1 cellular context compared by ENCODE assay signal in the genomic region with DNA sequence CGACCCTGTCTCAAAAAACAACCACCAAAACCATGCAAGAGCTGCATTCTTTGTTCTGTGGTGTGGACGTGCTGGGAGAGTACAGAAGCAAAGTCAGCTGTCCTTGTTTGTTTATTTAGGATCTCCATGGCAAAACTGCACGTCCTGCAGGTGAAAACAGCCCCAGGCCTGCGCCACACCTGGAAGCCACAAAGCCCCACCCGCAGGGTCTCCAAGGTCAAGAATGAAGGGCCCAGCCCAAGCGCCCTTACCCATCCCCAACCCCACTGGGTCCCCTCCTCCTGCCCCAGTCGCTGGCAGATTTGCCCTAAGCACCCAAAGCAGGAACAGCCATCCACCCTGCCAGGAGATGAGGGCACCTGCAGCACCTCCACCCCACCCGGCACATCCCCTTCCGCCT.
TF ChIP-seq lines count a peak whose summit lies in the region.

No MANE protein-coding gene starts in this region.

TF ChIP-seq in H1, 55 proteins besides CTCF, POLR2A, EP300 and RAD21:
- no peak for TF ChIP-seq CHD2 (IDR thresholded peaks at IDR 0.05; ENCODE audit: low read length)
- no peak for TF ChIP-seq CBX5 (IDR thresholded peaks at IDR 0.05; ENCODE audit: low read depth, low read length)
- no peak for TF ChIP-seq GABPA (IDR thresholded peaks at IDR 0.05; ENCODE audit: borderline replicate concordance, insufficient read depth, low read length)
- TF ChIP-seq NANOG (IDR thresholded peaks at IDR 0.05; ENCODE audit: insufficient read depth, low read depth, low read length, poor library complexity, severe bottlenecking): no peak
